In genomic region chr2:127695491-127696472, GRCh38 we compare ENCODE assay signal across 8 cellular contexts. TPM values are rescaled to one million over a fixed set of nuclear protein-coding genes. Genes with fewer than 3 reads are reported as not detected.
DNase-seq lines count a peak whose midpoint lies in the region; ATAC-seq and TF ChIP-seq lines count a peak whose summit lies in the region.

No MANE protein-coding gene starts in this region.

- H3K4me2 ChIP-seq in mesenchymal stem cell (ENCODE audit: low read length, poor library complexity, severe bottlenecking), result peak overlapping the region; percentile 56

- CTCF ChIA-PET in Caco-2 (lab: Charles Lee), result no interaction called here

- H3K36me3 ChIP-seq in mesenchymal stem cell (ENCODE audit: control insufficient read depth in 1 of 2, insufficient read depth in 2 of 2, low read depth in 1 of 2, low read length in 2 of 2) (no peaks in the 10 kb centered on the region), subcutaneous abdominal adipose tissue (ENCODE audit: control insufficient read depth in 5 of 5, insufficient read depth in 5 of 5, low read length in 5 of 5) (no peaks in the 10 kb centered on the region), Caco-2 (ENCODE audit: control insufficient read depth, insufficient read depth, low read length) (no peaks in the 10 kb centered on the region)

- no peak overlapping the region for H3K27ac Mint-ChIP-seq in Caco-2 (ENCODE audit: unreplicated experiment)

- peaks cover 17% of the 10 kb centered on the region for H3K9me3 Mint-ChIP-seq in Caco-2 (ENCODE audit: unreplicated experiment)

- H2AFZ ChIP-seq in mesenchymal stem cell (ENCODE audit: low read depth, low read length), result peak overlapping the region; percentile 7

- no peak overlapping the region for H2BK15ac ChIP-seq in mesenchymal stem cell (ENCODE audit: low read depth, poor library complexity, severe bottlenecking)

- H3K4ac ChIP-seq in mesenchymal stem cell (ENCODE audit: low read depth in 1 of 2, low read length in 2 of 2), result no peak overlapping the region

- H3K14ac ChIP-seq in mesenchymal stem cell (ENCODE audit: low read length in 2 of 2), result no peak overlapping the region

- H3K27me3 ChIP-seq in mesenchymal stem cell (ENCODE audit: control insufficient read depth in 1 of 2, insufficient read depth in 1 of 2, low read length in 2 of 2) (no peaks in the 10 kb centered on the region), subcutaneous abdominal adipose tissue (ENCODE audit: control insufficient read depth in 5 of 5, insufficient read depth in 4 of 5, low read length in 5 of 5) (no peaks in the 10 kb centered on the region), Caco-2 (replicated peaks; ENCODE audit: control insufficient read depth, insufficient read depth, low read length) (no peaks in the 10 kb centered on the region)

- no peak overlapping the region for H2AK5ac ChIP-seq in mesenchymal stem cell (ENCODE audit: low read length, severe bottlenecking)

- POLR2A ChIA-PET in Caco-2 (lab: Charles Lee), result interaction anchor here (0.7 kb wide), 1 partner anchor 25 kb away, joined by 8 read pairs; no protein-coding TSS in a partner anchor

- no peak overlapping the region for H4K91ac ChIP-seq in mesenchymal stem cell (ENCODE audit: low read length)

- peaks cover 2% of the 10 kb centered on the region for H3K79me1 ChIP-seq in mesenchymal stem cell (replicated peaks; ENCODE audit: low read length, poor library complexity, severe bottlenecking)

- intact Hi-C loops in Caco-2 (cut with micrococcal nuclease; ENCODE audit: unreplicated experiment), result no loop called here

- H3K4me3 Mint-ChIP-seq in Caco-2 (ENCODE audit: unreplicated experiment), result no peak overlapping the region

- no peak overlapping the region for H2BK120ac ChIP-seq in mesenchymal stem cell (ENCODE audit: low read depth, low read length)

- H2BK5ac ChIP-seq in mesenchymal stem cell (ENCODE audit: low read depth, low read length, poor library complexity, severe bottlenecking), result no peak overlapping the region

- H4K8ac ChIP-seq in mesenchymal stem cell (ENCODE audit: low read length), result no peak overlapping the region

- H3K27ac ChIP-seq in mesenchymal stem cell (ENCODE audit: low read length, poor library complexity, severe bottlenecking) (no peak overlapping the region), subcutaneous abdominal adipose tissue (ENCODE audit: low read depth, low read length) (peak overlapping the region; percentile 70)

- peak overlapping the region in 1 of 2 experiments; percentile 65 for H3K4me3 ChIP-seq in mesenchymal stem cell (ENCODE audit: insufficient read depth in 1 of 2, low read depth in 1 of 2, low read length in 2 of 2)
- H3K4me3 ChIP-seq in subcutaneous abdominal adipose tissue (ENCODE audit: low read depth in 1 of 5, low read length in 5 of 5), result peak overlapping the region in 4 of 5 donors; percentile 51 to 60 (median 52)
- H3K4me3 ChIP-seq in Caco-2 (ENCODE audit: low read depth, low read length), result no peak overlapping the region

- H3K23ac ChIP-seq in mesenchymal stem cell (ENCODE audit: low read length in 2 of 2), result no peak overlapping the region

- no peak for TF ChIP-seq CTCF in Caco-2 (IDR thresholded peaks at IDR 0.05; ENCODE audit: insufficient read depth in 1 of 2, low read depth in 1 of 2, low read length in 1 of 2, severe bottlenecking in 1 of 2, unreplicated experiment in 1 of 2)

- H3K18ac ChIP-seq in mesenchymal stem cell (ENCODE audit: low read depth in 1 of 2, low read length in 2 of 2), result no peak overlapping the region

- no peaks in the 10 kb centered on the region for H3K27me3 Mint-ChIP-seq in Caco-2 (ENCODE audit: insufficient read depth, unreplicated experiment)

- H3K4me1 Mint-ChIP-seq in Caco-2 (ENCODE audit: low read depth, unreplicated experiment), result peaks cover 9% of the 10 kb centered on the region

- BruUV-seq in Caco-2 (replicated peaks; lab: Mats Ljungman, UMichigan), result no TSS peak

- H3K9ac ChIP-seq in mesenchymal stem cell (ENCODE audit: low read length), result peak overlapping the region; percentile 40
- peak overlapping the region in 1 of 5 donors; percentile 37 for H3K9ac ChIP-seq in subcutaneous abdominal adipose tissue (ENCODE audit: low read length in 5 of 5)

- WGBS in mesenchymal stem cell, result 35% methylated on average over 50 of the region's 52 CpGs

- H3K36me3 Mint-ChIP-seq in Caco-2 (ENCODE audit: insufficient read depth, unreplicated experiment), result peaks cover 19% of the 10 kb centered on the region

- DNase-seq in DMS153 treated with DMSO at 0.1 percent for 48 hours (lab: John Stamatoyannopoulos, UW; ENCODE audit: unreplicated experiment), result peak; percentile 13
- DNase-seq in DMS153 (lab: John Stamatoyannopoulos, UW), result no peak
- DNase-seq in T follicular helper cell (ENCODE audit: low read depth), result peak; percentile 12
- DNase-seq in effector CD4-positive, alpha-beta T cell, result peak; percentile 30
- peak; percentile 59 for DNase-seq in mesenchymal stem cell
- DNase-seq in Caco-2, result no peak

- H3K9me3 ChIP-seq in mesenchymal stem cell (ENCODE audit: control insufficient read depth, low read length) (peaks cover 4% of the 10 kb centered on the region), subcutaneous abdominal adipose tissue (ENCODE audit: control insufficient read depth in 5 of 5, low read length in 5 of 5) (peaks cover 0 to 5% (median under 1%) of the 10 kb centered on the region in 5 donors), Caco-2 (peaks cover 12% of the 10 kb centered on the region; the same call in 1 of the 2 replicates)

- ATAC-seq in HG03139 (IDR thresholded peaks at IDR 0.05; ENCODE audit: unreplicated experiment), result no peak

- H2BK12ac ChIP-seq in mesenchymal stem cell (ENCODE audit: low read length in 2 of 2), result no peak overlapping the region

- peaks cover 12% of the 10 kb centered on the region for H3K4me1 ChIP-seq in mesenchymal stem cell (ENCODE audit: control insufficient read depth, insufficient read depth, low read depth, low read length)
- peaks cover 2 to 15% (median 10%) of the 10 kb centered on the region in 5 donors for H3K4me1 ChIP-seq in subcutaneous abdominal adipose tissue (ENCODE audit: control insufficient read depth in 5 of 5, insufficient read depth in 5 of 5, low read length in 5 of 5)
- H3K4me1 ChIP-seq in Caco-2, result peaks cover 3% of the 10 kb centered on the region; the same call in 1 of the 2 replicates

RNA-seq across cellular contexts. Expression of gene SFT2D3, which starts 5.5 kb away (rescaled TPM):
- polyA plus RNA-seq in mesenchymal stem cell (2013, experiment 1 of 2), result 4.5 TPM
- 4.7 TPM for polyA plus RNA-seq in mesenchymal stem cell (2013, experiment 2 of 2)
- 12.0 and 12.2 TPM in 2 replicates for total RNA-seq in Caco-2 (2022)

RNA-seq across cellular contexts. Expression of gene LIMS2, which starts 20.5 kb away (rescaled TPM):
- polyA plus RNA-seq in mesenchymal stem cell (2013, experiment 1 of 2), result 37.6 TPM
- 36.4 TPM for polyA plus RNA-seq in mesenchymal stem cell (2013, experiment 2 of 2)
- total RNA-seq in Caco-2 (2022), result 9.6 and 10.0 TPM in 2 replicates

RNA-seq across cellular contexts. Expression of gene GPR17, which starts 49.8 kb away (rescaled TPM):
- not detected for polyA plus RNA-seq in mesenchymal stem cell (2013, experiment 1 of 2)
- polyA plus RNA-seq in mesenchymal stem cell (2013, experiment 2 of 2), result not detected
- not detected in 2 replicates for total RNA-seq in Caco-2 (2022)

Comparison
In these comparisons a context has a peak if more than half of its experiments do, and no peak if none do; other contexts are left out.
1. DNase-seq: peak in DMS153 treated with DMSO at 0.1 percent for 48 hours (single experiment), T follicular helper cell (single experiment), effector CD4-positive, alpha-beta T cell (single experiment) and mesenchymal stem cell (single experiment); none in DMS153 (single experiment) and Caco-2 (0 of 2).